Comparison of ENCODE assay signal across 9 cellular contexts in genomic region chr1:174074757-174075156, GRCh38. TPM values are rescaled to one million over a fixed set of nuclear protein-coding genes. Genes with fewer than 3 reads are reported as not detected.
DNase-seq lines count a peak whose midpoint lies in the region; ATAC-seq and TF ChIP-seq lines count a peak whose summit lies in the region.
"Had no signal": no experiment of that assay in that cellular context is flagged by ENCODE, and none has a peak within 500 bp of the region (broad histone marks: within the 10 kb centered on the region; RNA-seq: fewer than 3 reads in every experiment).

No MANE protein-coding gene starts in this region.

- H3K36me3 Mint-ChIP-seq in immature natural killer cell: no peaks in the 10 kb centered on the region
- H3K36me3 Mint-ChIP-seq in glutamatergic neuron (ENCODE audit: unreplicated experiment): no peaks in the 10 kb centered on the region

- H3K36me3 ChIP-seq in SK-N-SH (replicated peaks in 1 of 2; ENCODE audit: control insufficient read depth in 1 of 2, insufficient read depth in 2 of 2, low read length in 1 of 2): no peaks in the 10 kb centered on the region

- no peak overlapping the region for H2AFZ ChIP-seq in SK-N-SH (ENCODE audit: low read depth)

- H3K4me3 Mint-ChIP-seq in immature natural killer cell (no peak overlapping the region), glutamatergic neuron (ENCODE audit: unreplicated experiment) (no peak overlapping the region)

- 43% methylated on average over 2 of the region's 2 CpGs for WGBS in SK-N-SH (ENCODE audit: low lambda C conversion rate)

- H3K9me2 ChIP-seq in SK-N-SH: no peaks in the 10 kb centered on the region

- H3K27me3 Mint-ChIP-seq in immature natural killer cell (ENCODE audit: low read depth in 3 of 3): peaks cover 0 to 12% (median 0%) of the 10 kb centered on the region in 3 donors
- H3K27me3 Mint-ChIP-seq in glutamatergic neuron (ENCODE audit: unreplicated experiment): no peaks in the 10 kb centered on the region

- H3F3A ChIP-seq in SK-N-SH (replicated peaks; ENCODE audit: insufficient read depth): no peaks in the 10 kb centered on the region

- H3K79me2 ChIP-seq in SK-N-SH (ENCODE audit: insufficient read depth): no peaks in the 10 kb centered on the region

- H3K27me3 ChIP-seq in SK-N-SH (ENCODE audit: insufficient read depth): no peaks in the 10 kb centered on the region

- H3K9me3 Mint-ChIP-seq in immature natural killer cell (no peaks in the 10 kb centered on the region), glutamatergic neuron (ENCODE audit: unreplicated experiment) (no peaks in the 10 kb centered on the region)

- no peak overlapping the region for H3K4me2 ChIP-seq in SK-N-SH

- POLR2A ChIA-PET in SK-N-SH (lab: Yijun Ruan, JAX): no interaction called here

- peak; percentile 8 for DNase-seq in AG09309 (ENCODE audit: low read depth)
- peak; percentile 28 for DNase-seq in GM13977 (ENCODE audit: low spot score)
- DNase-seq in SK-N-SH: peak; percentile 30
- peak in 2 of 3 donors; percentile 3 to 4 for DNase-seq in immature natural killer cell
- no peak for DNase-seq in activated T-cell treated with anti-CD3 and anti-CD28 coated beads, Interleukin-2, amount 50 U/mL, for 48 hours
- DNase-seq in activated CD4-positive, CD25-positive, alpha-beta regulatory T cell (lab: John Stamatoyannopoulos, UW): no peak
- DNase-seq in glutamatergic neuron: no peak
- DNase-seq: effector CD4-positive, alpha-beta T cell had no signal

- H3K27ac Mint-ChIP-seq in immature natural killer cell (no peak overlapping the region), glutamatergic neuron (ENCODE audit: unreplicated experiment) (no peak overlapping the region)

- TF ChIP-seq CTCF in AG09309 (IDR thresholded peaks at IDR 0.05; ENCODE audit: control insufficient read depth, insufficient read depth, low read depth, low read length, missing control alignments) (peak; percentile 19), GM13977 (IDR thresholded peaks at IDR 0.05; ENCODE audit: extremely low read depth, insufficient read depth, missing control alignments) (peak; percentile 48), SK-N-SH (IDR thresholded peaks at IDR 0.05) (peak; percentile 77), glutamatergic neuron (IDR thresholded peaks at IDR 0.05; ENCODE audit: partially characterized antibody, unreplicated experiment) (no peak)

- peak; percentile 81 for TF ChIP-seq RAD21 in SK-N-SH (IDR thresholded peaks at IDR 0.05; ENCODE audit: low read length)

- in situ Hi-C loops in GM13977 (cut with MboI; ENCODE audit: low pct_unique_long_range_greater_than_20kb, low sequenced_read_pairs, unreplicated experiment): loop anchor here (25.0 kb wide), 1 partner anchor 663 kb away; no protein-coding TSS in a partner anchor

- H3K27ac ChIP-seq in SK-N-SH (ENCODE audit: low read depth in 2 of 2, low read length in 1 of 2): 0 out of 4 replicates have a peak overlapping the region, but pooled peaks of 1 of the 2 experiments have one; percentile 8

- no peak for ATAC-seq in HG02870 (IDR thresholded peaks at IDR 0.05; ENCODE audit: unreplicated experiment)

- CTCF ChIA-PET in SK-N-SH (lab: Yijun Ruan, JAX): interaction anchor here (1.0 kb wide), 2 partner anchors 49 to 143 kb away, joined by 4 to 7 read pairs; no protein-coding TSS in a partner anchor

- H3K4me1 Mint-ChIP-seq in immature natural killer cell (no peaks in the 10 kb centered on the region), glutamatergic neuron (ENCODE audit: low read depth, unreplicated experiment) (no peaks in the 10 kb centered on the region)

- no peaks in the 10 kb centered on the region for H3K4me1 ChIP-seq in SK-N-SH (ENCODE audit: control insufficient read depth in 1 of 2, insufficient read depth in 2 of 2, low read depth in 1 of 2, low read length in 1 of 2)

- H3K9me3 ChIP-seq in SK-N-SH: no peaks in the 10 kb centered on the region

- no peaks in the 10 kb centered on the region for H4K20me1 ChIP-seq in SK-N-SH (ENCODE audit: insufficient read depth)

- no peak for TF ChIP-seq EP300 in SK-N-SH (IDR thresholded peaks at IDR 0.05; ENCODE audit: borderline replicate concordance in 1 of 2, low read depth in 1 of 2, low read length in 1 of 2)

- no peak overlapping the region for H3K4me3 ChIP-seq in AG09309 (ENCODE audit: control insufficient read depth, low read depth, low read length)
- H3K4me3 ChIP-seq in SK-N-SH (ENCODE audit: low read depth in 2 of 2, low read length in 1 of 2): no peak overlapping the region

- H3K9ac ChIP-seq in SK-N-SH: no peak overlapping the region

TF ChIP-seq in SK-N-SH, 30 proteins besides CTCF, POLR2A, EP300 and RAD21:
- TF ChIP-seq ELF1 (IDR thresholded peaks at IDR 0.05) (no peak), SMC3 (IDR thresholded peaks at IDR 0.05; ENCODE audit: low read depth, low read length) (peak; percentile 50), NRF1 (IDR thresholded peaks at IDR 0.05; ENCODE audit: low read depth, low read length) (no peak)

RNA-seq across cellular contexts. Expression of gene RC3H1, which starts 52.6 kb away (rescaled TPM):
- polyA plus RNA-seq in SK-N-SH (2012; rRNA removed) (2.9 and 3.3 TPM in 2 replicates), immature natural killer cell (10 to 100 TPM in 1 of 3 donors, 1 to 10 TPM in 2; 3.9 to 10.4 (median 5.7) TPM)
- 2.3 TPM in 2 replicates for polyA plus RNA-seq in SK-N-SH (2012; cell fraction: cytosol; rRNA removed)
- polyA plus RNA-seq in SK-N-SH (2012; cell fraction: nucleus; rRNA removed): 2.3 and 6.7 TPM in 2 replicates
- 48.0 TPM for total RNA-seq in glutamatergic neuron (ENCODE audit: unreplicated experiment)

Comparison
In these comparisons a context has a peak if more than half of its experiments do, and no peak if none do; other contexts are left out.
1. DNase-seq: peak in AG09309 (single experiment), GM13977 (single experiment), SK-N-SH (single experiment) and immature natural killer cell (2 of 3); none in activated T-cell treated with anti-CD3 and anti-CD28 coated beads, Interleukin-2, amount 50 U/mL, for 48 hours (0 of 2), activated CD4-positive, CD25-positive, alpha-beta regulatory T cell (0 of 4) and glutamatergic neuron (single experiment).